In genomic region chr22:49953027-49953679, GRCh38 we compare ENCODE assay signal across 1 cellular context.
TF ChIP-seq lines count a peak whose summit lies in the region.

No MANE protein-coding gene starts in this region.

TF ChIP-seq in K562, 482 proteins besides CTCF, POLR2A, EP300 and RAD21:
- TF ChIP-seq TAF1 (IDR thresholded peaks at IDR 0.05; ENCODE audit: control insufficient read depth, extremely low read depth, insufficient read depth, low read length, severe bottlenecking) (no peak), SPI1 (IDR thresholded peaks at IDR 0.05; ENCODE audit: borderline replicate concordance, low read depth, low read length) (peak; percentile 80)
TF ChIP-seq in K562: peak in this region for 1.
